ENCODE assay signal across 1 cellular context in the genomic region with DNA sequence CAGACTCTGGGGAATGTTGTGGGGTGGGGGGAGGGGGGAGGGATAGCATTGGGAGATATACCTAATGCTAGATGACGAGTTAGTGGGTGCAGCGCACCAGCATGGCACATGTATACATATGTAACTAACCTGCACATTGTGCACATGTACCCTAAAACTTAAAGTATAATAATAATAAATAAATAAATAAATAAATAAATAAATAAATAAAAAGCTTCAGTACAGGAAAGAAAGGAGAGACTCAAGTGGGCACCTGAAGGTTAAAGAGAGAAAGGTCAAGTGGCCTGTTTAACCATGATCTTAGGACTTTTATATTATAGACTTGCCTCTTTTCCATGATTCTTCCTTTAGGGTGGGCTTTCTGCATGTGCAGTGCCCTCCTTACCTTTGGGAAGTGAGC.
TF ChIP-seq lines count a peak whose summit lies in the region.

No MANE protein-coding gene starts in this region.

TF ChIP-seq in HEK293, 187 proteins besides CTCF, POLR2A, EP300 and RAD21 (continued from another document):
- TF ChIP-seq ZNF654 (tag by site-specific recombination; IDR thresholded peaks at IDR 0.05; ENCODE audit: low read depth) (peak; percentile 27; the same call in 1 of the 2 replicates), ZNF140 (tag by site-specific recombination; IDR thresholded peaks at IDR 0.05) (peak; percentile 31; the same call in 1 of the 2 replicates)
